Comparison of ENCODE assay signal across 15 cellular contexts in genomic region chr3:17069754-17070153, GRCh38.
DNase-seq lines count a peak whose midpoint lies in the region; ATAC-seq and TF ChIP-seq lines count a peak whose summit lies in the region.
"Had no signal": no experiment of that assay in that cellular context is flagged by ENCODE, and none has a peak within 500 bp of the region (broad histone marks: within the 10 kb centered on the region; RNA-seq: fewer than 3 reads in every experiment).

No MANE protein-coding gene starts in this region.

- no TSS peak for BruUV-seq in PC-3 (replicated peaks; lab: Mats Ljungman, UMichigan)

- peaks cover 34 to 38% (median 34%) of the 10 kb centered on the region in 3 donors for H3K36me3 Mint-ChIP-seq in immature natural killer cell

- H3K9me2 ChIP-seq in PC-3 (replicated peaks; ENCODE audit: low read length): no peaks in the 10 kb centered on the region

- peak overlapping the region; percentile 59 for H2AFZ ChIP-seq in PC-3 (ENCODE audit: low read length)

- peaks cover 0 to 39% (median 20%) of the 10 kb centered on the region in 9 donors for H3K36me3 ChIP-seq in heart left ventricle
- H3K36me3 ChIP-seq in PC-3 (ENCODE audit: low read depth, low read length): no peaks in the 10 kb centered on the region

- no peak for ATAC-seq in right cardiac atrium
- no peak for ATAC-seq in heart left ventricle
- peak; percentile 52 for ATAC-seq in PC-3

- POLR2A ChIA-PET in PC-3 (lab: Charles Lee; ENCODE audit: unreplicated experiment): no interaction called here

- H3K27me3 ChIP-seq in right cardiac atrium (ENCODE audit: control insufficient read depth, insufficient read depth) (no peaks in the 10 kb centered on the region), heart left ventricle (no peaks in the 10 kb centered on the region), PC-3 (ENCODE audit: low read length) (no peaks in the 10 kb centered on the region)

- no peaks in the 10 kb centered on the region for H3F3A ChIP-seq in PC-3 (ENCODE audit: low read length, unreplicated experiment)

- peaks cover 2 to 7% (median 3%) of the 10 kb centered on the region in 3 donors for H3K27me3 Mint-ChIP-seq in immature natural killer cell (ENCODE audit: low read depth in 3 of 3)
- H3K27me3 Mint-ChIP-seq: CD4-positive, alpha-beta memory T cell; IgD-negative memory B cell had no signal

- CTCF ChIA-PET in PC-3 (lab: Charles Lee): no interaction called here

- H3K9ac ChIP-seq in PC-3 (ENCODE audit: low read length): peak overlapping the region; percentile 65

- no peaks in the 10 kb centered on the region for H3K79me2 ChIP-seq in PC-3 (ENCODE audit: low read length)

- H3K9me3 Mint-ChIP-seq in immature natural killer cell: no peaks in the 10 kb centered on the region
- H3K9me3 Mint-ChIP-seq: CD4-positive, alpha-beta memory T cell; IgD-negative memory B cell had no signal

- intact Hi-C loops in right cardiac atrium (cut with DNase I) (no loop called here), heart left ventricle (cut with DNase I) (no loop called here), PC-3 (cut with micrococcal nuclease) (loop anchor here (2.0 kb wide), 1 partner anchor 31 kb away; no protein-coding TSS in a partner anchor)

- 93% methylated on average over 4 of the region's 4 CpGs for WGBS in right cardiac atrium
- 93 to 94% (median 94%) methylated on average over 4 of the region's 4 CpGs for WGBS in heart left ventricle, 4 donors

- DNase-seq in right cardiac atrium: no peak
- no peak for DNase-seq in heart left ventricle
- DNase-seq in PC-3: peak; percentile 43
- no peak for DNase-seq in immature natural killer cell
- no peak for DNase-seq in NCI-H1092 (lab: John Stamatoyannopoulos, UW)
- no peak for DNase-seq in LoVo (ENCODE audit: low spot score)
- no peak for DNase-seq in kidney glomerular epithelial cell (lab: John Stamatoyannopoulos, UW)
- DNase-seq in NCI-H1694 treated with DMSO at 0.1 percent for 48 hours (lab: John Stamatoyannopoulos, UW): no peak
- DNase-seq: CD4-positive, alpha-beta memory T cell; GF-D8; Kasumi-1; NCI-H1105 treated with DMSO at 0.1 percent for 48 hours; NCI-H774; SIG-M5 had no signal

- no peaks in the 10 kb centered on the region for H3K9me3 ChIP-seq in right cardiac atrium (ENCODE audit: control insufficient read depth, low read length)
- no peaks in the 10 kb centered on the region for H3K9me3 ChIP-seq in heart left ventricle
- no peaks in the 10 kb centered on the region for H3K9me3 ChIP-seq in PC-3 (ENCODE audit: low read length)

- no peaks in the 10 kb centered on the region for H4K20me1 ChIP-seq in PC-3 (ENCODE audit: low read length)

- H3K27ac ChIP-seq in right cardiac atrium (ENCODE audit: low read length): peak overlapping the region; percentile 72
- H3K27ac ChIP-seq in heart left ventricle: peak overlapping the region in 5 of 12 donors; percentile 2 to 48 (median 28)
- peak overlapping the region; percentile 88 for H3K27ac ChIP-seq in PC-3 (ENCODE audit: low read length)

- H3K4me3 Mint-ChIP-seq in immature natural killer cell: no peak overlapping the region
- H3K4me3 Mint-ChIP-seq: CD4-positive, alpha-beta memory T cell; IgD-negative memory B cell had no signal

- H3K4me3 ChIP-seq in right cardiac atrium (ENCODE audit: low read length) (no peak overlapping the region), heart left ventricle (no peak overlapping the region), PC-3 (ENCODE audit: low read length) (peak overlapping the region; percentile 17; the same call in 1 of the 2 replicates)

- H3K4me2 ChIP-seq in PC-3 (ENCODE audit: low read length): peak overlapping the region; percentile 68

- peaks cover 41 to 60% of the 10 kb centered on the region in 2 donors for H3K4me1 Mint-ChIP-seq in immature natural killer cell

- peak overlapping the region in 4 of 6 donors; percentile 5 to 84 (median 16) for H3K27ac Mint-ChIP-seq in immature natural killer cell

- TF ChIP-seq CTCF in heart left ventricle (IDR thresholded peaks at IDR 0.05): no peak
- TF ChIP-seq CTCF in PC-3 (conservative IDR thresholded peaks at IDR 0.05; ENCODE audit: low read depth, low read length): no peak

- TF ChIP-seq POLR2A in heart left ventricle (IDR thresholded peaks at IDR 0.05): no peak

- H3K4me1 ChIP-seq in right cardiac atrium (ENCODE audit: control insufficient read depth, insufficient read depth, low read length) (peaks cover 3% of the 10 kb centered on the region), heart left ventricle (peaks cover 0 to 29% (median 13%) of the 10 kb centered on the region in 12 donors), PC-3 (ENCODE audit: insufficient read depth, low read length) (peaks cover 35% of the 10 kb centered on the region)
